8 cellular contexts compared by ENCODE assay signal in the genomic region with DNA sequence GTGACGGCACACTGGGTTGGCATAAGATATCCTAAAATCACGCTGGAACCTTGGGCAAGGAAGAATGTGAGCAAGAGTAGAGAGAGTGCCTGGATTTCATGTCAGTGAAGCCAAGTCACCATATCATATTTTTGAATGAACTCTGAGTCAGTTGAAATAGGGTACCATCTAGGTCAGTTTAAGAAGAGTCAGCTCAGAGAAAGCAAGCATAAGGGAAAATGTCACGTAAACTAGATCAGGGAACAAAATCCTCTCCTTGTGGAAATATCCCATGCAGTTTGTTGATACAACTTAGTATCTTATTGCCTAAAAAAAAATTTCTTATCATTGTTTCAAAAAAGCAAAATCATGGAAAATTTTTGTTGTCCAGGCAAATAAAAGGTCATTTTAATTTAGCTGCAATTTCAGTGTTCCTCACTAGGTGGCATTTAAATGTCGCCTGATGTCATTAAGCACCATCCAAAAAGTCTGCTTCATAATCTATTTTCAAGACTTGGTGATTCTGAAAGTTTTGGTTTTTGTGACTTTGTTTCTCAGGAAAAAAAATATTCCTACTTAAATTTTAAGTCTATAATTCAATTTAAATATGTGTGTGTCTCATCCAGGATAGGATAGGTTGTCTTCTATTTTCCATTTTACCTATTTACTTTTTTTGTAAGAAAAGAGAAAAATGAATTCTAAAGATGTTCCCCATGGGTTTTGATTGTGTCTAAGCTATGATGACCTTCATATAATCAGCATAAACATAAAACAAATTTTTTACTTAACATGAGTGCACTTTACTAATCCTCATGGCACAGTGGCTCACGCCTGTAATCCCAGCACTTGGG. TPM values are rescaled to one million over a fixed set of nuclear protein-coding genes. Genes with fewer than 3 reads are reported as not detected.
DNase-seq lines count a peak whose midpoint lies in the region; ATAC-seq, FAIRE-seq and TF ChIP-seq lines count a peak whose summit lies in the region.

No MANE protein-coding gene starts in this region.

- TF ChIP-seq CTCF in HFF-Myc (IDR thresholded peaks at IDR 0.05; ENCODE audit: low read depth, low read length, missing control alignments) (peak; percentile 40), OCI-LY7 (conservative IDR thresholded peaks at IDR 0.05; ENCODE audit: low read length) (peak; percentile 90)

- no peaks in the 10 kb centered on the region for H3K9me3 ChIP-seq in OCI-LY7 (ENCODE audit: low read length)
- no peaks in the 10 kb centered on the region for H3K9me3 ChIP-seq in mesenchymal stem cell (ENCODE audit: control insufficient read depth, low read length)

- H2BK15ac ChIP-seq in mesenchymal stem cell (ENCODE audit: low read depth, poor library complexity, severe bottlenecking) = no peak overlapping the region

- ATAC-seq in HG03025 (IDR thresholded peaks at IDR 0.05; ENCODE audit: low FRiP score, unreplicated experiment) = no peak

- 92% methylated on average over 3 of the region's 5 CpGs for WGBS in mesenchymal stem cell

- H2AFZ ChIP-seq in OCI-LY7 (ENCODE audit: low read length) = no peak overlapping the region
- no peak overlapping the region for H2AFZ ChIP-seq in mesenchymal stem cell (ENCODE audit: low read depth, low read length)

- H3K4me3 ChIP-seq in HFF-Myc (replicated peaks; ENCODE audit: low read depth, low read length) (no peak overlapping the region), OCI-LY7 (ENCODE audit: low read depth, low read length, poor library complexity, severe bottlenecking) (no peak overlapping the region), mesenchymal stem cell (ENCODE audit: insufficient read depth in 1 of 2, low read depth in 1 of 2, low read length in 2 of 2) (no peak overlapping the region)

- H3K79me2 ChIP-seq in OCI-LY7 (ENCODE audit: insufficient read depth, low read depth, low read length) = no peaks in the 10 kb centered on the region

- CTCF ChIA-PET in OCI-LY7 (lab: Charles Lee; ENCODE audit: unreplicated experiment) = no interaction called here

- in situ Hi-C loops in G401 (cut with HindIII; ENCODE audit: low sequenced_read_pairs) = no loop called here

- H3K4me1 ChIP-seq in OCI-LY7 (ENCODE audit: insufficient read depth, low read length, poor library complexity, severe bottlenecking) (no peaks in the 10 kb centered on the region), mesenchymal stem cell (ENCODE audit: control insufficient read depth, insufficient read depth, low read depth, low read length) (no peaks in the 10 kb centered on the region)

- no peak overlapping the region for H4K8ac ChIP-seq in mesenchymal stem cell (ENCODE audit: low read length)

- H3K18ac ChIP-seq in mesenchymal stem cell (ENCODE audit: low read depth in 1 of 2, low read length in 2 of 2) = no peak overlapping the region

- no peak overlapping the region for H2AK5ac ChIP-seq in mesenchymal stem cell (ENCODE audit: low read length, severe bottlenecking)

- H3K9me2 ChIP-seq in OCI-LY7 (ENCODE audit: insufficient read depth, low read length) = no peaks in the 10 kb centered on the region

- H3K23ac ChIP-seq in mesenchymal stem cell (ENCODE audit: low read length in 2 of 2) = no peak overlapping the region

- peak; percentile 75 for DNase-seq in G401 (ENCODE audit: low spot score)
- no peak for DNase-seq in HFF-Myc (ENCODE audit: extremely low read depth, low read depth)
- DNase-seq in OCI-LY7 (ENCODE audit: low spot score) = peak; percentile 42
- DNase-seq in mesenchymal stem cell = peak; percentile 59
- no peak for DNase-seq in HuH-7 (ENCODE audit: low spot score)
- no peak for DNase-seq in mucosa of gallbladder (ENCODE audit: low spot score)

- H3K9ac ChIP-seq in mesenchymal stem cell (ENCODE audit: low read length) = peak overlapping the region; percentile 33

- intact Hi-C loops in OCI-LY7 (cut with micrococcal nuclease; ENCODE audit: unreplicated experiment) = loop anchor here (2.0 to 5.0 kb wide), 2 partner anchors 140 to 188 kb away; no protein-coding TSS in a partner anchor

- H2BK120ac ChIP-seq in mesenchymal stem cell (ENCODE audit: low read depth, low read length) = no peak overlapping the region

- H3K27me3 ChIP-seq in mesenchymal stem cell (ENCODE audit: control insufficient read depth in 1 of 2, insufficient read depth in 1 of 2, low read length in 2 of 2) = peaks cover 0 to 4% of the 10 kb centered on the region in 2 experiments

- no TSS peak for BruUV-seq in OCI-LY7 (replicated peaks; lab: Mats Ljungman, UMichigan)

- H3K27ac ChIP-seq in OCI-LY7 (ENCODE audit: low read depth, low read length, poor library complexity, severe bottlenecking) (no peak overlapping the region), mesenchymal stem cell (ENCODE audit: low read length, poor library complexity, severe bottlenecking) (no peak overlapping the region)

- H2BK5ac ChIP-seq in mesenchymal stem cell (ENCODE audit: low read depth, low read length, poor library complexity, severe bottlenecking) = no peak overlapping the region

- H3K4me2 ChIP-seq in OCI-LY7 (ENCODE audit: low read length) (no peak overlapping the region), mesenchymal stem cell (ENCODE audit: low read length, poor library complexity, severe bottlenecking) (no peak overlapping the region)

- H3K14ac ChIP-seq in mesenchymal stem cell (ENCODE audit: low read length in 2 of 2) = no peak overlapping the region

- no peaks in the 10 kb centered on the region for H3K79me1 ChIP-seq in mesenchymal stem cell (replicated peaks; ENCODE audit: low read length, poor library complexity, severe bottlenecking)

- H4K20me1 ChIP-seq in OCI-LY7 (ENCODE audit: insufficient read depth, low read length) = no peaks in the 10 kb centered on the region

- H2BK12ac ChIP-seq in mesenchymal stem cell (ENCODE audit: low read length in 2 of 2) = no peak overlapping the region

- no peak overlapping the region for H3K4ac ChIP-seq in mesenchymal stem cell (ENCODE audit: low read depth in 1 of 2, low read length in 2 of 2)

- POLR2A ChIA-PET in OCI-LY7 (lab: Charles Lee) = interaction anchor here (0.5 to 1.3 kb wide), 4 partner anchors 19 to 733 kb away, joined by 3 to 4 read pairs (median 3); no protein-coding TSS in a partner anchor

- H3K36me3 ChIP-seq in OCI-LY7 (ENCODE audit: insufficient read depth, low read length) (no peaks in the 10 kb centered on the region), mesenchymal stem cell (ENCODE audit: control insufficient read depth in 1 of 2, insufficient read depth in 2 of 2, low read depth in 1 of 2, low read length in 2 of 2) (peaks cover 0 to 4% of the 10 kb centered on the region in 2 experiments)

- peak; percentile 95 for FAIRE-seq in colon (lab: Jason Lieb, UNC)

- H4K91ac ChIP-seq in mesenchymal stem cell (ENCODE audit: low read length) = no peak overlapping the region

RNA-seq across cellular contexts. Expression of gene RSAD2, which starts 19.6 kb away (rescaled TPM):
- not detected in 2 replicates for total RNA-seq in G401 (2014; rRNA removed; shearing (Covaris generic))
- total RNA-seq in OCI-LY7 (2014; rRNA removed; shearing (Covaris generic)) = not detected in 2 replicates
- total RNA-seq in OCI-LY7 (2022) (not detected in 2 replicates), mucosa of gallbladder (1.3 TPM)
- 0.32 TPM for polyA plus RNA-seq in mesenchymal stem cell (2013, experiment 1 of 2)
- polyA plus RNA-seq in mesenchymal stem cell (2013, experiment 2 of 2) = 0.21 TPM

RNA-seq across cellular contexts. Expression of gene RNF144A, which starts 20.1 kb away (rescaled TPM):
- 3.3 and 13.4 TPM in 2 replicates for total RNA-seq in G401 (2014; rRNA removed; shearing (Covaris generic))
- 1.9 and 2.1 TPM in 2 replicates for total RNA-seq in OCI-LY7 (2014; rRNA removed; shearing (Covaris generic))
- 0.87 and 1.1 TPM in 2 replicates for total RNA-seq in OCI-LY7 (2022)
- 9.0 TPM for polyA plus RNA-seq in mesenchymal stem cell (2013, experiment 1 of 2)
- 9.1 TPM for polyA plus RNA-seq in mesenchymal stem cell (2013, experiment 2 of 2)
- 15.4 TPM for total RNA-seq in mucosa of gallbladder

RNA-seq across cellular contexts. Expression of gene CMPK2, which starts 31.4 kb away (rescaled TPM):
- total RNA-seq in G401 (2014; rRNA removed; shearing (Covaris generic)) = not detected in 2 replicates
- 0.28 TPM in 1 of 2 replicates, not detected in the other for total RNA-seq in OCI-LY7 (2014; rRNA removed; shearing (Covaris generic))
- total RNA-seq in OCI-LY7 (2022) (0.72 and 0.99 TPM in 2 replicates), mucosa of gallbladder (2.9 TPM)
- polyA plus RNA-seq in mesenchymal stem cell (2013, experiment 1 of 2) = 0.99 TPM
- 1.1 TPM for polyA plus RNA-seq in mesenchymal stem cell (2013, experiment 2 of 2)

Comparison
In these comparisons a context has a peak if more than half of its experiments do, and no peak if none do; other contexts are left out.
1. DNase-seq: peak in G401 (single experiment), OCI-LY7 (single experiment) and mesenchymal stem cell (single experiment); none in HFF-Myc (single experiment), HuH-7 (single experiment) and mucosa of gallbladder (single experiment).